Comparison of ENCODE assay signal across 7 cellular contexts in genomic region chr11:43942651-43943356, GRCh38. TPM values are rescaled to one million over a fixed set of nuclear protein-coding genes. Genes with fewer than 3 reads are reported as not detected.
DNase-seq lines count a peak whose midpoint lies in the region; ATAC-seq, FAIRE-seq and TF ChIP-seq lines count a peak whose summit lies in the region.

No MANE protein-coding gene starts in this region.

- peak overlapping the region; percentile 78 for H2AFZ ChIP-seq in astrocyte (ENCODE audit: low read depth, low read length)

- H3K27ac Mint-ChIP-seq in astrocyte (ENCODE audit: unreplicated experiment) = no peak overlapping the region

- H3K27ac ChIP-seq in astrocyte (ENCODE audit: low read depth, low read length) = no peak overlapping the region
- H3K27ac ChIP-seq in iPS DF 6.9 (ENCODE audit: low read length) = no peak overlapping the region
- H3K27ac ChIP-seq in small intestine (ENCODE audit: low read depth in 1 of 2, low read length in 1 of 2) = peak overlapping the region; percentile 15 to 91

- H3K4me3 ChIP-seq in GM12875 (ENCODE audit: low read depth, low read length) (peak overlapping the region; percentile 41), astrocyte (ENCODE audit: insufficient read depth, low read depth, low read length) (peak overlapping the region; percentile 62), iPS DF 6.9 (ENCODE audit: low read length) (peak overlapping the region; percentile 46; the same call in 1 of the 2 replicates), small intestine (ENCODE audit: low read depth in 1 of 2, low read length in 2 of 2) (peak overlapping the region; percentile 30 to 53)

- H4K20me1 ChIP-seq in astrocyte (ENCODE audit: insufficient read depth, low read length) = peaks cover 10% of the 10 kb centered on the region

- no CpG with 5 or more reads among the region's 95 CpGs for WGBS in iPS DF 6.9 (ENCODE audit: insufficient coverage, insufficient read length)
- WGBS in small intestine, 3 donors = 0 to 2% (median 1%) methylated on average over 47 to 95 of the region's 95 CpGs

- H3K4me3 Mint-ChIP-seq in astrocyte (ENCODE audit: unreplicated experiment) = peak overlapping the region; percentile 70

- FAIRE-seq in astrocyte (lab: Jason Lieb, UNC) = no peak
- no peak for FAIRE-seq in small intestine (lab: Jason Lieb, UNC)

- no peaks in the 10 kb centered on the region for H3K36me3 Mint-ChIP-seq in astrocyte (ENCODE audit: low read depth, unreplicated experiment)

- H3K4me2 ChIP-seq in astrocyte (ENCODE audit: low read length) = peak overlapping the region; percentile 86

- H3K27me3 Mint-ChIP-seq in astrocyte (ENCODE audit: low read depth, unreplicated experiment) = peaks cover 48% of the 10 kb centered on the region

- peaks cover 19% of the 10 kb centered on the region for H3K4me1 ChIP-seq in astrocyte (ENCODE audit: insufficient read depth, low read length)
- H3K4me1 ChIP-seq in iPS DF 6.9 (ENCODE audit: control insufficient read depth, insufficient read depth, low read length) = no peaks in the 10 kb centered on the region; the same call in 1 of the 2 replicates
- H3K4me1 ChIP-seq in small intestine (ENCODE audit: control insufficient read depth in 2 of 2, insufficient read depth in 1 of 2, low read depth in 1 of 2, low read length in 1 of 2) = no peaks in the 10 kb centered on the region

- peaks cover 2% of the 10 kb centered on the region for H3K9me3 Mint-ChIP-seq in astrocyte (ENCODE audit: unreplicated experiment)

- DNase-seq in Kasumi-1 (lab: John Stamatoyannopoulos, UW) (peak; percentile 12 to 27), astrocyte (ENCODE audit: low read depth) (peak; percentile 46), iPS DF 6.9 (ENCODE audit: low read depth, low spot score) (no peak), small intestine (no peak), H4 (ENCODE audit: low spot score) (no peak)

- H3K36me3 ChIP-seq in astrocyte (ENCODE audit: insufficient read depth, low read length) (no peaks in the 10 kb centered on the region), iPS DF 6.9 (ENCODE audit: control insufficient read depth, insufficient read depth, low read length) (no peaks in the 10 kb centered on the region; the same call in 1 of the 2 replicates), small intestine (ENCODE audit: control insufficient read depth in 2 of 2, insufficient read depth in 2 of 2, low read length in 2 of 2) (no peaks in the 10 kb centered on the region)

- H3K27me3 ChIP-seq in astrocyte (ENCODE audit: insufficient read depth, low read length) (peaks cover 46% of the 10 kb centered on the region), iPS DF 6.9 (ENCODE audit: control insufficient read depth, insufficient read depth, low read length) (peaks cover 25% of the 10 kb centered on the region), small intestine (ENCODE audit: control insufficient read depth in 2 of 2, insufficient read depth in 2 of 2, low read length in 2 of 2) (peaks cover 3 to 5% of the 10 kb centered on the region in 2 donors)

- no peaks in the 10 kb centered on the region for H3K79me2 ChIP-seq in astrocyte (ENCODE audit: insufficient read depth, low read length)

- peak overlapping the region; percentile 73 for H3K9ac ChIP-seq in astrocyte (ENCODE audit: low read length)

- H3K9me3 ChIP-seq in astrocyte (ENCODE audit: insufficient read depth, low read depth, low read length) (no peaks in the 10 kb centered on the region), iPS DF 6.9 (ENCODE audit: control insufficient read depth, insufficient read depth, low read length) (no peaks in the 10 kb centered on the region), small intestine (ENCODE audit: control insufficient read depth, low read depth) (no peaks in the 10 kb centered on the region)

- peaks cover 11% of the 10 kb centered on the region for H3K4me1 Mint-ChIP-seq in astrocyte (ENCODE audit: low read depth, unreplicated experiment)

- no peak for ATAC-seq in GM21576 (IDR thresholded peaks at IDR 0.05; ENCODE audit: unreplicated experiment)

- TF ChIP-seq CTCF in GM12875 (IDR thresholded peaks at IDR 0.05; ENCODE audit: borderline replicate concordance, insufficient read depth, low read depth, low read length) (no peak), astrocyte (IDR thresholded peaks at IDR 0.05; ENCODE audit: insufficient read depth, low read depth, low read length) (no peak)

RNA-seq across cellular contexts. Expression of gene C11orf96, which starts 0.4 kb away (rescaled TPM):
- 1.8 and 3.1 TPM in 2 replicates for total RNA-seq in astrocyte
- polyA plus RNA-seq in small intestine = 10 to 100 TPM in 2 of 3 donors, 1 to 10 TPM in 1; 6.7 to 55.1 (median 36.5) TPM
- total RNA-seq in H4 (2014; rRNA removed; shearing (Covaris generic)) = 2.7 TPM in 2 replicates

Comparison
In these comparisons a context has a peak if more than half of its experiments do, and no peak if none do; other contexts are left out.
1. DNase-seq: peak in Kasumi-1 (2 of 2) and astrocyte (single experiment); none in iPS DF 6.9 (single experiment), small intestine (single experiment) and H4 (single experiment).
2. H3K27ac ChIP-seq: peak in small intestine (2 of 2); none in astrocyte (single experiment) and iPS DF 6.9 (single experiment).
3. Peak in every context shown above with its lines, with median percentiles within 50 percentile points of each other: H3K4me3 ChIP-seq.